In genomic region chr20:35039146-35039545, GRCh38 we compare ENCODE assay signal across 18 cellular contexts. TPM values are rescaled to one million over a fixed set of nuclear protein-coding genes. Genes with fewer than 3 reads are reported as not detected.
A peak's percentile ranks its signal among the peaks of the same experiment; 100 is the strongest.
DNase-seq lines count a peak whose midpoint lies in the region; ATAC-seq, FAIRE-seq and TF ChIP-seq lines count a peak whose summit lies in the region.
"Had no signal": no experiment of that assay in that cellular context is flagged by ENCODE, and none has a peak within 500 bp of the region (broad histone marks: within the 10 kb centered on the region; RNA-seq: fewer than 3 reads in every experiment).

No MANE protein-coding gene starts in this region.

- FAIRE-seq in pancreas (lab: Jason Lieb, UNC), result peak; percentile 51

- ATAC-seq in foreskin keratinocyte, result peak; percentile 87
- ATAC-seq in pancreas, result peak; percentile 92 to 95 (median 94)
- ATAC-seq: effector memory CD8-positive, alpha-beta T cell; right lobe of liver had no signal

- DNase-seq in DMS53 (lab: John Stamatoyannopoulos, UW) (peak; percentile 18), DMS53 treated with DMSO at 0.1 percent for 48 hours (lab: John Stamatoyannopoulos, UW; ENCODE audit: unreplicated experiment) (no peak), M059J (ENCODE audit: low read depth) (peak; percentile 9), foreskin keratinocyte (peak; percentile 84 to 91), pancreas (peak in 3 of 6 donors; percentile 41 to 64 (median 63)), immature natural killer cell (no peak), SW 1271 (lab: John Stamatoyannopoulos, UW) (no peak), tibial artery (no peak)
- DNase-seq: activated CD4-positive, CD25-positive, alpha-beta regulatory T cell treated with anti-CD3 and anti-CD28 coated beads, Interleukin-2, amount 50 U/mL, for 72 hours; CD8-positive, alpha-beta memory T cell; effector memory CD8-positive, alpha-beta T cell; H9; right lobe of liver; stimulated activated CD4-positive, alpha-beta T cell treated with anti-CD3 and anti-CD28 coated beads, Interleukin-4, amount 100 ng/mL, for 1 hour had no signal

- TF ChIP-seq CTCF in foreskin keratinocyte (conservative IDR thresholded peaks at IDR 0.05) (no peak), pancreas (IDR thresholded peaks at IDR 0.05) (no peak), tibial artery (IDR thresholded peaks at IDR 0.05) (no peak)

- intact Hi-C loops in pancreas (cut with DNase I) (no loop called here), tibial artery (cut with DNase I; ENCODE audit: low total_unique reads) (no loop called here)

- no peaks in the 10 kb centered on the region for H3K9me3 Mint-ChIP-seq in immature natural killer cell
- H3K9me3 Mint-ChIP-seq: CD8-positive, alpha-beta memory T cell; effector memory CD8-positive, alpha-beta T cell; H9; T-helper 1 cell treated with Interleukin-12 subunit alpha and Interleukin-12 subunit beta and Interleukin-4 antibody, amounts not matched to agents 30 μg/mL and 1 μg/mL, for 36 hours had no signal

- 8 to 18% methylated on average over 1 of the region's 1 CpG for WGBS in pancreas, 2 donors

- no peaks in the 10 kb centered on the region for H3K27me3 ChIP-seq in foreskin keratinocyte
- no peaks in the 10 kb centered on the region for H3K27me3 ChIP-seq in pancreas
- H3K27me3 ChIP-seq in tibial artery, result no peaks in the 10 kb centered on the region
- H3K27me3 ChIP-seq: right lobe of liver had no signal

- peaks cover 11% of the 10 kb centered on the region for H3K4me1 ChIP-seq in foreskin keratinocyte
- H3K4me1 ChIP-seq in pancreas, result peaks cover 7 to 34% (median 14%) of the 10 kb centered on the region in 3 donors
- H3K4me1 ChIP-seq in tibial artery, result no peaks in the 10 kb centered on the region
- H3K4me1 ChIP-seq: right lobe of liver had no signal

- H3K4me3 ChIP-seq in pancreas (no peak overlapping the region), tibial artery (no peak overlapping the region)
- H3K4me3 ChIP-seq: right lobe of liver had no signal

- peaks cover 0 to 6% of the 10 kb centered on the region in 2 donors for H3K4me1 Mint-ChIP-seq in immature natural killer cell
- H3K4me1 Mint-ChIP-seq: H9 had no signal

- peak overlapping the region in 2 of 6 donors; percentile 19 to 48 for H3K27ac Mint-ChIP-seq in immature natural killer cell

- peaks cover 0 to 24% (median 6%) of the 10 kb centered on the region in 3 donors for H3K36me3 Mint-ChIP-seq in immature natural killer cell

- no peak overlapping the region for H3K4me3 Mint-ChIP-seq in immature natural killer cell
- H3K4me3 Mint-ChIP-seq: brain; CD8-positive, alpha-beta memory T cell; effector memory CD8-positive, alpha-beta T cell; H9; T-helper 1 cell treated with Interleukin-12 subunit alpha and Interleukin-12 subunit beta and Interleukin-4 antibody, amounts not matched to agents 30 μg/mL and 1 μg/mL, for 36 hours had no signal

- H3K27me3 Mint-ChIP-seq in immature natural killer cell (ENCODE audit: low read depth in 3 of 3), result no peaks in the 10 kb centered on the region
- H3K27me3 Mint-ChIP-seq: brain; effector memory CD8-positive, alpha-beta T cell had no signal

- H3K36me3 ChIP-seq in pancreas, result peaks cover 0 to 11% (median 7%) of the 10 kb centered on the region in 3 donors
- H3K36me3 ChIP-seq in tibial artery, result peaks cover 36 to 63% (median 50%) of the 10 kb centered on the region in 3 donors

- H3K27ac ChIP-seq in foreskin keratinocyte, result no peak overlapping the region
- peak overlapping the region; percentile 2 to 63 (median 31) for H3K27ac ChIP-seq in pancreas
- H3K27ac ChIP-seq in tibial artery, result no peak overlapping the region
- H3K27ac ChIP-seq: 22Rv1, KMS-11, right lobe of liver had no signal

- H3K9me3 ChIP-seq in pancreas (no peaks in the 10 kb centered on the region), tibial artery (no peaks in the 10 kb centered on the region)
- H3K9me3 ChIP-seq: right lobe of liver had no signal

RNA-seq across cellular contexts. Expression of gene TRPC4AP, which starts 53.5 kb away (rescaled TPM):
- 90.6 and 94.4 TPM in 2 replicates for total RNA-seq in M059J (2014; rRNA removed; shearing (Covaris generic))
- total RNA-seq in foreskin keratinocyte (55.5 and 63.0 TPM in 2 replicates), pancreas (10 to 100 TPM; 30.7 to 40.7 (median 33.2) TPM)
- polyA plus RNA-seq in foreskin keratinocyte (44.5 and 47.9 TPM in 2 replicates), pancreas (10 to 100 TPM; 42.4 to 43.1 TPM), immature natural killer cell (10 to 100 TPM; 58.0 to 89.0 (median 72.5) TPM)

Comparison
In these comparisons a context has a peak if more than half of its experiments do, and no peak if none do; other contexts are left out.
1. DNase-seq: peak in DMS53 (single experiment), M059J (single experiment) and foreskin keratinocyte (2 of 2); none in DMS53 treated with DMSO at 0.1 percent for 48 hours (single experiment), immature natural killer cell (0 of 3), SW 1271 (0 of 2) and tibial artery (0 of 2).
2. H3K27ac ChIP-seq: peak in pancreas (4 of 4); none in foreskin keratinocyte (single experiment) and tibial artery (0 of 2).